ENCODE assay signal across 22 cellular contexts in the genomic region with DNA sequence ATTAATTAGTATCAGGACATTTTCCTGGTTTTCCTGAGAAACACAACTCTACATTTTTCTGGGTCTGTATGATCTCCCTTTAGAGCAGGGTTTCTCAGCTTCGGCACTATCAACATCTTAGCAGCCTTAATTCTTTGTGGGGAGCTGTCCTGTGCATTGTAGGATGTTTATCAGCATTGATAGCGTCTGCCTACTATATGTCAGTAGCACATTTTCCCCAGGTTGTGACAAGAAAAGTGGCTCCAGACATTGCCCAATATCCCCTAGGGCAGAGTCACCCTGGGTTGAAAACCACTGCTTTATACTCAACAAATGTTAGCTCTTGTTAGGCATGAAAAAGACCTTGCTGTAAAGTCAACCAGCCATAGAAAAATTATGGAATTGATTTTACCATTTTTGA.
"Had no signal": no experiment of that assay in that cellular context is flagged by ENCODE, and none has a peak within 500 bp of the region (broad histone marks: within the 10 kb centered on the region; RNA-seq: fewer than 3 reads in every experiment).

No MANE protein-coding gene starts in this region.

- H3K27ac ChIP-seq: left ventricle myocardium inferior, neural progenitor cell, prostate gland, spleen, tibial nerve had no signal

- DNase-seq: islet precursor cell; left ventricle myocardium inferior; mesendoderm; naive B cell; natural killer cell; nephron progenitor cell; ovary; posterior cingulate gyrus; retina; right cardiac atrium; small intestine; spleen; stimulated activated CD4-positive, alpha-beta T cell treated with anti-CD3 and anti-CD28 coated beads, Interleukin-4, amount 100 ng/mL, for 24 hours; stimulated activated naive CD4-positive, alpha-beta T cell; substantia nigra; uterus had no signal

- H2AFZ ChIP-seq: neural progenitor cell had no signal

- H3K4me1 ChIP-seq: prostate gland, uterus had no signal

- H3K4me2 ChIP-seq: neural progenitor cell had no signal

- H3K9ac ChIP-seq: neural progenitor cell had no signal

- H3K27me3 ChIP-seq: neural progenitor cell, ovary, tibial nerve, uterus had no signal

- H3K4me3 ChIP-seq: left ventricle myocardium inferior, lung, neural progenitor cell, ovary, prostate gland, spleen, tibial nerve, uterus had no signal

- H3K36me3 ChIP-seq: left ventricle myocardium inferior, neural progenitor cell, ovary, prostate gland, spleen, tibial nerve, uterus had no signal

- H3K9me3 ChIP-seq: left ventricle myocardium inferior, ovary, prostate gland, spleen, tibial nerve, uterus had no signal

- ATAC-seq: natural killer cell; right cardiac atrium; sciatic nerve; stimulated activated effector memory CD8-positive, alpha-beta T cell treated with anti-CD3 and anti-CD28 coated beads, Interleukin-12 subunit alpha, Interleukin-12 subunit beta, amount 100 ng/mL, for 72 hours had no signal
